25 cellular contexts compared by ENCODE assay signal in the genomic region with DNA sequence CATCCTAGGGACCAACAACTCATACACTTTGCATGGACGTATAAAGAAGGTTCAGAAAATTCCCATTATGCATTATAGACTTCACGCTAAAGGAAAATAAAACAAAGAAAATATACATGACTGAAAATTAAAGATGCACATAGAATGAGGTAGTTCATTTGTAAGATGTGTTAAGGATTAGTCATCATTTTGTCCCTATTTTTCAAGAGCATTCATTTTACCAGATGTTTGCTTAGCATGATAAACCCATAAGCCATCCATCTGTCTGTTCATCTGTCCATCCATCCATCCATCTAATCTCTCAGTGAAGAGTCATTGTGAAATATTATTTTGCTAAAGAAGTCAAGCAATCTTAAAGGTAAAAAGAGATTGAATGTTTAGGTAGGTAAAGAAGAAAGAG.
"Had no signal": no experiment of that assay in that cellular context is flagged by ENCODE, and none has a peak within 500 bp of the region (broad histone marks: within the 10 kb centered on the region; RNA-seq: fewer than 3 reads in every experiment).

No MANE protein-coding gene starts in this region.

- H3K27me3 Mint-ChIP-seq: activated naive CD4-positive, alpha-beta T cell treated with anti-CD3 and anti-CD28 coated beads, Interleukin-2, amount 10 ng/mL, durations not matched to agents 7 days and 5 days; activated naive CD8-positive, alpha-beta T cell treated with anti-CD3 and anti-CD28 coated beads, Interleukin-2, amount 10 ng/mL, durations not matched to agents 7 days and 5 days; activated T-cell treated with anti-CD3 and anti-CD28 coated beads, Interleukin-2, amount 50 U/mL, for 24 hours; brain had no signal

- H3K36me3 Mint-ChIP-seq: activated naive CD4-positive, alpha-beta T cell treated with anti-CD3 and anti-CD28 coated beads, Interleukin-2, amount 10 ng/mL, durations not matched to agents 7 days and 5 days; activated naive CD8-positive, alpha-beta T cell treated with anti-CD3 and anti-CD28 coated beads, Interleukin-2, amount 10 ng/mL, durations not matched to agents 7 days and 5 days had no signal

- DNase-seq: activated CD4-positive, alpha-beta memory T cell treated with anti-CD3 and anti-CD28 coated beads, Interleukin-2, amount 10 ng/mL, durations not matched to agents 7 days and 5 days; activated CD4-positive, alpha-beta T cell treated with anti-CD3 and anti-CD28 coated beads, Interleukin-2, amount 10 ng/mL, durations not matched to agents 24 days and 14 days; activated CD4-positive, CD25-positive, alpha-beta regulatory T cell treated with anti-CD3 and anti-CD28 coated beads, Interleukin-2, amount 50 U/mL, for 72 hours; activated CD8-positive, alpha-beta memory T cell treated with anti-CD3 and anti-CD28 coated beads, Interleukin-2, amount 50 U/mL, for 48 hours; activated gamma-delta T cell; activated naive CD4-positive, alpha-beta T cell treated with anti-CD3 and anti-CD28 coated beads, Interleukin-2, amount 10 ng/mL, durations not matched to agents 7 days and 5 days; activated naive CD8-positive, alpha-beta T cell treated with anti-CD3 and anti-CD28 coated beads, Interleukin-2, amount 10 ng/mL, durations not matched to agents 7 days and 5 days; activated T-cell treated with anti-CD3 and anti-CD28 coated beads, Interleukin-2, amount 50 U/mL, for 24 hours; endodermal cell; islet precursor cell; left ventricle myocardium inferior; mucosa of descending colon; spleen; stimulated activated naive CD8-positive, alpha-beta T cell treated with anti-CD3 and anti-CD28 coated beads, Interleukin-15, Interleukin-2, amounts not matched to agents 100 U/mL and 50 U/mL, for 24 hours; T1000; trophoblast cell; WERI-Rb-1 had no signal

- H3K9me3 ChIP-seq: mucosa of descending colon, thoracic aorta had no signal

- H3K4me3 Mint-ChIP-seq: activated CD4-positive, alpha-beta memory T cell treated with anti-CD3 and anti-CD28 coated beads, Interleukin-2, amount 10 ng/mL, durations not matched to agents 7 days and 5 days; activated CD4-positive, alpha-beta T cell treated with anti-CD3 and anti-CD28 coated beads, Interleukin-2, amount 10 ng/mL, durations not matched to agents 24 days and 14 days; activated naive CD4-positive, alpha-beta T cell treated with anti-CD3 and anti-CD28 coated beads, Interleukin-2, amount 10 ng/mL, durations not matched to agents 7 days and 5 days; activated naive CD8-positive, alpha-beta T cell treated with anti-CD3 and anti-CD28 coated beads, Interleukin-2, amount 10 ng/mL, durations not matched to agents 7 days and 5 days; activated T-cell treated with anti-CD3 and anti-CD28 coated beads, Interleukin-2, amount 50 U/mL, for 24 hours; brain; endodermal cell; natural killer cell treated with Interleukin-12 subunit alpha and Interleukin-12 subunit beta and Interleukin-15 and Interleukin-18, amount 100 ng/mL, for 72 hours had no signal

- H3K27ac Mint-ChIP-seq: activated CD4-positive, alpha-beta memory T cell treated with anti-CD3 and anti-CD28 coated beads, Interleukin-2, amount 10 ng/mL, durations not matched to agents 7 days and 5 days; activated CD4-positive, alpha-beta T cell treated with anti-CD3 and anti-CD28 coated beads, Interleukin-2, amount 10 ng/mL, durations not matched to agents 24 days and 14 days; activated naive CD4-positive, alpha-beta T cell treated with anti-CD3 and anti-CD28 coated beads, Interleukin-2, amount 10 ng/mL, durations not matched to agents 7 days and 5 days; activated naive CD8-positive, alpha-beta T cell treated with anti-CD3 and anti-CD28 coated beads, Interleukin-2, amount 10 ng/mL, durations not matched to agents 7 days and 5 days; activated T-cell treated with anti-CD3 and anti-CD28 coated beads, Interleukin-2, amount 50 U/mL, for 24 hours; brain; endodermal cell; natural killer cell treated with Interleukin-12 subunit alpha and Interleukin-12 subunit beta and Interleukin-15 and Interleukin-18, amount 100 ng/mL, for 72 hours had no signal

- H3K36me3 ChIP-seq: spleen, thoracic aorta, WERI-Rb-1 had no signal

- H3K27me3 ChIP-seq: ascending aorta, esophagus muscularis mucosa, right atrium auricular region, spleen had no signal

- H3K9me3 Mint-ChIP-seq: activated CD4-positive, alpha-beta T cell treated with anti-CD3 and anti-CD28 coated beads, Interleukin-2, amount 10 ng/mL, durations not matched to agents 24 days and 14 days had no signal

- ATAC-seq: mucosa of descending colon; natural killer cell treated with Interleukin-12 subunit alpha and Interleukin-12 subunit beta and Interleukin-15 and Interleukin-18, amount 100 ng/mL, for 72 hours; stimulated activated naive CD8-positive, alpha-beta T cell treated with anti-CD3 and anti-CD28 coated beads, Interleukin-15, Interleukin-2, amounts not matched to agents 100 U/mL and 50 U/mL, for 24 hours had no signal

- FAIRE-seq: frontal cortex, urothelium cell line had no signal

- H3K4me1 ChIP-seq: ascending aorta, esophagus muscularis mucosa, left ventricle myocardium inferior, right atrium auricular region, spleen had no signal

- H3K4me3 ChIP-seq: ascending aorta, esophagus muscularis mucosa, left ventricle myocardium inferior, mucosa of descending colon, right atrium auricular region, spleen, thoracic aorta had no signal

- H3K4me1 Mint-ChIP-seq: activated CD4-positive, alpha-beta memory T cell treated with anti-CD3 and anti-CD28 coated beads, Interleukin-2, amount 10 ng/mL, durations not matched to agents 7 days and 5 days; activated CD4-positive, alpha-beta T cell treated with anti-CD3 and anti-CD28 coated beads, Interleukin-2, amount 10 ng/mL, durations not matched to agents 24 days and 14 days; activated naive CD4-positive, alpha-beta T cell treated with anti-CD3 and anti-CD28 coated beads, Interleukin-2, amount 10 ng/mL, durations not matched to agents 7 days and 5 days; activated naive CD8-positive, alpha-beta T cell treated with anti-CD3 and anti-CD28 coated beads, Interleukin-2, amount 10 ng/mL, durations not matched to agents 7 days and 5 days; brain; endodermal cell had no signal

- H3K27ac ChIP-seq: ascending aorta, esophagus muscularis mucosa, left ventricle myocardium inferior, right atrium auricular region, spleen, thoracic aorta, WERI-Rb-1 had no signal
